10 cellular contexts compared by ENCODE assay signal in genomic region chr4:144611850-144612249, GRCh38. TPM values are rescaled to one million over a fixed set of nuclear protein-coding genes. Genes with fewer than 3 reads are reported as not detected.
DNase-seq lines count a peak whose midpoint lies in the region; ATAC-seq and TF ChIP-seq lines count a peak whose summit lies in the region.
"Had no signal": no experiment of that assay in that cellular context is flagged by ENCODE, and none has a peak within 500 bp of the region (broad histone marks: within the 10 kb centered on the region; RNA-seq: fewer than 3 reads in every experiment).

No MANE protein-coding gene starts in this region.

- ATAC-seq in left cardiac atrium (no peak), GM21737 (IDR thresholded peaks at IDR 0.05; ENCODE audit: unreplicated experiment) (no peak)

- H3K27me3 ChIP-seq in left ventricle myocardium inferior (ENCODE audit: low read depth) (no peaks in the 10 kb centered on the region), transverse colon (no peaks in the 10 kb centered on the region)

- H3K4me1 ChIP-seq in left ventricle myocardium inferior: no peaks in the 10 kb centered on the region
- no peaks in the 10 kb centered on the region for H3K4me1 ChIP-seq in transverse colon

- no peak for TF ChIP-seq EP300 in transverse colon (IDR thresholded peaks at IDR 0.05; ENCODE audit: low read depth)

- no peak for TF ChIP-seq POLR2A in transverse colon (IDR thresholded peaks at IDR 0.05)

- DNase-seq in left ventricle myocardium inferior (no peak), left cardiac atrium (no peak), HPDE6-E6E7 (ENCODE audit: extremely low spot score) (peak; percentile 27), epithelial cell of esophagus (ENCODE audit: low read depth) (peak; percentile 42), transverse colon (peak; percentile 9), NCI-H526 treated with DMSO at 0.1 percent for 48 hours (lab: John Stamatoyannopoulos, UW) (no peak)
- DNase-seq in activated effector memory CD4-positive, alpha-beta T cell treated with anti-CD3 and anti-CD28 coated beads, Interleukin-2, amount 50 U/mL, for 16 hours: no peak
- DNase-seq: GDM1 had no signal

- no peak overlapping the region for H3K27ac ChIP-seq in left ventricle myocardium inferior (replicated peaks)
- no peak overlapping the region for H3K27ac ChIP-seq in transverse colon
- H3K27ac ChIP-seq: epithelial cell of prostate had no signal

- H3K4me3 ChIP-seq in left ventricle myocardium inferior (no peak overlapping the region), epithelial cell of esophagus (ENCODE audit: low read length) (no peak overlapping the region), transverse colon (no peak overlapping the region)

- peak; percentile 41 for TF ChIP-seq CTCF in left ventricle myocardium inferior (IDR thresholded peaks at IDR 0.05; ENCODE audit: borderline replicate concordance)
- peak; percentile 62 for TF ChIP-seq CTCF in epithelial cell of esophagus (IDR thresholded peaks at IDR 0.05; ENCODE audit: insufficient read depth, low read depth, low read length, missing control alignments)
- TF ChIP-seq CTCF in transverse colon (IDR thresholded peaks at IDR 0.05): peak in 2 of 5 experiments; percentile 9 to 30

- intact Hi-C loops in left ventricle myocardium inferior (cut with micrococcal nuclease) (no loop called here), left cardiac atrium (cut with DNase I) (no loop called here), transverse colon (cut with DNase I; ENCODE audit: low total_unique reads) (no loop called here)

- no peaks in the 10 kb centered on the region for H3K9me3 ChIP-seq in left ventricle myocardium inferior (replicated peaks)
- H3K9me3 ChIP-seq in transverse colon: no peaks in the 10 kb centered on the region

- H3K36me3 ChIP-seq in left ventricle myocardium inferior (no peaks in the 10 kb centered on the region), transverse colon (no peaks in the 10 kb centered on the region)

- in situ Hi-C loops in transverse colon (cut with MboI; ENCODE audit: low pct_ligation_motif_present in 1 of 4, low pct_unique_long_range_greater_than_20kb in 1 of 4, low sequenced_read_pairs in 3 of 4): loop anchor here in 1 of 4 donors (25.0 kb wide), 1 partner anchor 450 kb away; no protein-coding TSS in a partner anchor

RNA-seq across cellular contexts. Expression of gene HHIP, which starts 34.1 kb away (rescaled TPM):
- total RNA-seq in left ventricle myocardium inferior: not detected
- under 1 TPM; 0.31 to 0.50 TPM for total RNA-seq in left cardiac atrium
- 1 to 10 TPM in 3 of 4 donors, under 1 TPM in 1; 0.20 to 5.9 (median 3.3) TPM for total RNA-seq in transverse colon

Comparison
In these comparisons a context has a peak if more than half of its experiments do, and no peak if none do; other contexts are left out.
1. DNase-seq: peak in HPDE6-E6E7 (single experiment), epithelial cell of esophagus (single experiment) and transverse colon (single experiment); none in left ventricle myocardium inferior (single experiment), left cardiac atrium (single experiment), NCI-H526 treated with DMSO at 0.1 percent for 48 hours (single experiment) and activated effector memory CD4-positive, alpha-beta T cell treated with anti-CD3 and anti-CD28 coated beads, Interleukin-2, amount 50 U/mL, for 16 hours (single experiment).